19 cellular contexts compared by ENCODE assay signal in genomic region chr20:10007747-10008146, GRCh38. TPM values are rescaled to one million over a fixed set of nuclear protein-coding genes. Genes with fewer than 3 reads are reported as not detected.
DNase-seq lines count a peak whose midpoint lies in the region; ATAC-seq, FAIRE-seq and TF ChIP-seq lines count a peak whose summit lies in the region.
"Had no signal": no experiment of that assay in that cellular context is flagged by ENCODE, and none has a peak within 500 bp of the region (broad histone marks: within the 10 kb centered on the region; RNA-seq: fewer than 3 reads in every experiment).

No MANE protein-coding gene starts in this region.

- no peaks in the 10 kb centered on the region for H3K9me3 Mint-ChIP-seq in memory B cell
- no peaks in the 10 kb centered on the region for H3K9me3 Mint-ChIP-seq in endodermal cell
- H3K9me3 Mint-ChIP-seq: CD4-positive, CD25-positive, alpha-beta regulatory T cell; IgD-negative memory B cell had no signal

- no peak overlapping the region for H3K9ac ChIP-seq in endodermal cell (ENCODE audit: extremely low read depth, low read length, poor library complexity, severe bottlenecking)

- H3K27ac Mint-ChIP-seq in memory B cell (no peak overlapping the region), endodermal cell (no peak overlapping the region)
- H3K27ac Mint-ChIP-seq: CD4-positive, CD25-positive, alpha-beta regulatory T cell; IgD-negative memory B cell had no signal

- H3K79me2 ChIP-seq in DOHH2 (ENCODE audit: control insufficient read depth, low read length): no peaks in the 10 kb centered on the region

- H3K27me3 ChIP-seq in DOHH2 (ENCODE audit: control insufficient read depth, low read length): no peaks in the 10 kb centered on the region
- H3K27me3 ChIP-seq in bronchial epithelial cell (ENCODE audit: control insufficient read depth, insufficient read depth, low read length): no peaks in the 10 kb centered on the region
- H3K27me3 ChIP-seq in endodermal cell (ENCODE audit: control insufficient read depth, insufficient read depth, low read length, poor library complexity, severe bottlenecking): no peaks in the 10 kb centered on the region

- no peaks in the 10 kb centered on the region for H3F3A ChIP-seq in DOHH2 (ENCODE audit: control insufficient read depth, insufficient read depth)

- no peaks in the 10 kb centered on the region for H3K9me2 ChIP-seq in DOHH2 (replicated peaks; ENCODE audit: control insufficient read depth, low read length)

- H3K4me1 Mint-ChIP-seq in memory B cell (peaks cover 3% of the 10 kb centered on the region), endodermal cell (peaks cover 25% of the 10 kb centered on the region)
- H3K4me1 Mint-ChIP-seq: CD4-positive, CD25-positive, alpha-beta regulatory T cell; IgD-negative memory B cell had no signal

- no peak for TF ChIP-seq CTCF in DOHH2 (IDR thresholded peaks at IDR 0.05; ENCODE audit: low read depth, low read length, poor library complexity, severe bottlenecking)
- TF ChIP-seq CTCF in bronchial epithelial cell (IDR thresholded peaks at IDR 0.05; ENCODE audit: insufficient read depth, low read length, severe bottlenecking): no peak
- no peak for TF ChIP-seq CTCF in endodermal cell (conservative IDR thresholded peaks at IDR 0.05)

- peaks cover 17% of the 10 kb centered on the region for H3K4me1 ChIP-seq in DOHH2 (ENCODE audit: control insufficient read depth, low read length)
- peaks cover 10% of the 10 kb centered on the region for H3K4me1 ChIP-seq in endodermal cell (ENCODE audit: control insufficient read depth, insufficient read depth, low read length)

- H3K36me3 ChIP-seq in DOHH2 (ENCODE audit: control insufficient read depth, low read length): no peaks in the 10 kb centered on the region
- H3K36me3 ChIP-seq in bronchial epithelial cell (ENCODE audit: control insufficient read depth, insufficient read depth, low read length): no peaks in the 10 kb centered on the region
- no peaks in the 10 kb centered on the region for H3K36me3 ChIP-seq in endodermal cell (ENCODE audit: control insufficient read depth, insufficient read depth, low read length)

- peaks cover 9% of the 10 kb centered on the region for H3K27me3 Mint-ChIP-seq in memory B cell
- H3K27me3 Mint-ChIP-seq in endodermal cell (ENCODE audit: insufficient read depth): peaks cover 3% of the 10 kb centered on the region

- H3K27ac ChIP-seq in DOHH2 (ENCODE audit: low read depth, low read length): peak overlapping the region; percentile 27
- H3K27ac ChIP-seq in endodermal cell (ENCODE audit: low read depth, low read length): no peak overlapping the region

- no peaks in the 10 kb centered on the region for H3K36me3 Mint-ChIP-seq in memory B cell
- H3K36me3 Mint-ChIP-seq in endodermal cell (ENCODE audit: low read depth): no peaks in the 10 kb centered on the region
- H3K36me3 Mint-ChIP-seq: CD4-positive, CD25-positive, alpha-beta regulatory T cell; IgD-negative memory B cell had no signal

- H3K4me3 ChIP-seq in DOHH2 (ENCODE audit: low read length): no peak overlapping the region
- H3K4me3 ChIP-seq in bronchial epithelial cell (ENCODE audit: low read depth, low read length): no peak overlapping the region
- no peak overlapping the region for H3K4me3 ChIP-seq in endodermal cell (ENCODE audit: low read length)

- ATAC-seq in memory B cell (ENCODE audit: low read depth): peak; percentile 31
- no peak for ATAC-seq in GM21619 (IDR thresholded peaks at IDR 0.05; ENCODE audit: unreplicated experiment)
- ATAC-seq: Panc1 had no signal

- peak overlapping the region; percentile 20 for H3K4me2 ChIP-seq in DOHH2 (ENCODE audit: low read length)

- no peaks in the 10 kb centered on the region for H3K9me3 ChIP-seq in DOHH2 (ENCODE audit: control insufficient read depth, insufficient read depth, low read length)
- H3K9me3 ChIP-seq in endodermal cell (ENCODE audit: control insufficient read depth, low read length): no peaks in the 10 kb centered on the region

- H4K20me1 ChIP-seq in DOHH2 (ENCODE audit: control insufficient read depth, insufficient read depth, low read depth, low read length): no peaks in the 10 kb centered on the region

- DNase-seq in NCI-H2171 treated with DMSO at 0.1 percent for 48 hours (lab: John Stamatoyannopoulos, UW) (peak; percentile 66), bronchial epithelial cell (ENCODE audit: low read depth) (no peak), memory B cell (ENCODE audit: low spot score in 2 of 2) (no peak), NCI-H146 treated with DMSO at 0.1 percent for 48 hours (lab: John Stamatoyannopoulos, UW; ENCODE audit: unreplicated experiment) (no peak), endodermal cell (no peak), NCI-H510A (lab: John Stamatoyannopoulos, UW) (no peak)
- DNase-seq: CD4-positive, CD25-positive, alpha-beta regulatory T cell; DMS79 treated with DMSO at 0.1 percent for 48 hours; MM.1S; NCI-H1092; NCI-H1436; NCI-H1930; NCI-H446; NCI-H526 treated with DMSO at 0.1 percent for 48 hours had no signal

- peak; percentile 36 for FAIRE-seq in bronchial epithelial cell (lab: Jason Lieb, UNC)
- FAIRE-seq: GM12891 had no signal

- 95 to 97% methylated on average over 5 of the region's 5 CpGs for WGBS in endodermal cell (ENCODE audit: insufficient coverage in 1 of 2, insufficient read length in 1 of 2), 2 experiments

- H3K4me3 Mint-ChIP-seq in memory B cell: no peak overlapping the region
- no peak overlapping the region for H3K4me3 Mint-ChIP-seq in endodermal cell
- H3K4me3 Mint-ChIP-seq: CD4-positive, CD25-positive, alpha-beta regulatory T cell; IgD-negative memory B cell had no signal

RNA-seq across cellular contexts. Expression of gene ANKEF1, which starts 27.0 kb away (rescaled TPM):
- total RNA-seq in bronchial epithelial cell: 4.2 and 5.2 TPM in 2 replicates
- total RNA-seq in endodermal cell: 10 to 100 TPM in 1 of 2 donors, 1 to 10 TPM in 1; 8.8 to 13.1 TPM
- polyA plus RNA-seq in endodermal cell (2013, experiment 1 of 2): 4.0 TPM
- polyA plus RNA-seq in endodermal cell (2013, experiment 2 of 2): 3.1 TPM
